ENCODE assay signal across 10 cellular contexts in genomic region chr2:101827246-101827645, GRCh38.
DNase-seq lines count a peak whose midpoint lies in the region; ATAC-seq, FAIRE-seq and TF ChIP-seq lines count a peak whose summit lies in the region.
"Had no signal": no experiment of that assay in that cellular context is flagged by ENCODE, and none has a peak within 500 bp of the region (broad histone marks: within the 10 kb centered on the region; RNA-seq: fewer than 3 reads in every experiment).

No MANE protein-coding gene starts in this region.

- DNase-seq in A549 (ENCODE audit: low read depth in 1 of 2, low spot score in 1 of 2) = peak in 1 of 2 experiments; percentile 45
- peak; percentile 48 for DNase-seq in GM04504 (ENCODE audit: low read depth)
- DNase-seq in activated naive CD8-positive, alpha-beta T cell treated with anti-CD3 and anti-CD28 coated beads, Interleukin-2, amount 10 ng/mL, durations not matched to agents 7 days and 5 days = no peak
- peak; percentile 68 for DNase-seq in hepatic stellate cell (ENCODE audit: low spot score)
- no peak for DNase-seq in T1000 (lab: John Stamatoyannopoulos, UW)
- DNase-seq in KG1 (lab: John Stamatoyannopoulos, UW) = no peak
- no peak for DNase-seq in GM19240 (ENCODE audit: insufficient read length, low spot score)
- DNase-seq in posterior cingulate gyrus = no peak
- DNase-seq: activated T-cell treated with anti-CD3 and anti-CD28 coated beads for 4 hours, upper lobe of left lung had no signal

- no peaks in the 10 kb centered on the region for H3K27me3 Mint-ChIP-seq in activated naive CD8-positive, alpha-beta T cell treated with anti-CD3 and anti-CD28 coated beads, Interleukin-2, amount 10 ng/mL, durations not matched to agents 7 days and 5 days

- H3K4me2 ChIP-seq in A549 = peak overlapping the region; percentile 58

- H3K4me1 ChIP-seq in A549 = peaks cover 62% of the 10 kb centered on the region

- TF ChIP-seq EP300 in A549 (IDR thresholded peaks at IDR 0.05) = no peak

- intact Hi-C loops in posterior cingulate gyrus (cut with DNase I) = no loop called here

- no peak for TF ChIP-seq CTCF in A549 (IDR thresholded peaks at IDR 0.05)

- FAIRE-seq in A549 (lab: Jason Lieb, UNC) = no peak

- peaks cover 65% of the 10 kb centered on the region for H3K4me1 Mint-ChIP-seq in activated naive CD8-positive, alpha-beta T cell treated with anti-CD3 and anti-CD28 coated beads, Interleukin-2, amount 10 ng/mL, durations not matched to agents 7 days and 5 days

- TF ChIP-seq RAD21 in A549 (conservative IDR thresholded peaks at IDR 0.05 in 1 of 2, IDR thresholded peaks at IDR 0.05 in 1 of 2) = no peak

- H3K4me3 ChIP-seq in A549 = no peak overlapping the region
- H3K4me3 ChIP-seq: upper lobe of left lung had no signal

- peak overlapping the region; percentile 52 for H3K4me3 Mint-ChIP-seq in activated naive CD8-positive, alpha-beta T cell treated with anti-CD3 and anti-CD28 coated beads, Interleukin-2, amount 10 ng/mL, durations not matched to agents 7 days and 5 days

- POLR2A ChIA-PET in A549 (lab: Yijun Ruan, JAX) = interaction anchor here (0.6 kb wide), 1 partner anchor 330 kb away, joined by 3 read pairs; no protein-coding TSS in a partner anchor
- POLR2A ChIA-PET in activated naive CD8-positive, alpha-beta T cell treated with anti-CD3 and anti-CD28 coated beads, Interleukin-2, amount 10 ng/mL, durations not matched to agents 7 days and 5 days (lab: Charles Lee) = interaction anchor here (0.6 to 0.7 kb wide), 2 partner anchors 130 to 1788 kb away, joined by 3 read pairs; partner anchors contain the start of gene MAP4K4

- no peaks in the 10 kb centered on the region for H3K9me3 Mint-ChIP-seq in activated naive CD8-positive, alpha-beta T cell treated with anti-CD3 and anti-CD28 coated beads, Interleukin-2, amount 10 ng/mL, durations not matched to agents 7 days and 5 days

- H3K27ac Mint-ChIP-seq in activated naive CD8-positive, alpha-beta T cell treated with anti-CD3 and anti-CD28 coated beads, Interleukin-2, amount 10 ng/mL, durations not matched to agents 7 days and 5 days = peak overlapping the region; percentile 51

- H3K36me3 Mint-ChIP-seq in activated naive CD8-positive, alpha-beta T cell treated with anti-CD3 and anti-CD28 coated beads, Interleukin-2, amount 10 ng/mL, durations not matched to agents 7 days and 5 days = peaks cover 32% of the 10 kb centered on the region

- WGBS in A549 (ENCODE audit: missing lambda C conversion rate) = 31% methylated on average over 2 of the region's 2 CpGs

- CTCF ChIA-PET in A549 (lab: Yijun Ruan, JAX) = interaction anchor here (0.6 to 12.0 kb wide), 9 partner anchors 25 to 485 kb away, joined by 3 to 79 read pairs (median 3); partner anchors contain the start of genes CREG2 and MAP4K4

- peak overlapping the region; percentile 41 to 75 for H3K27ac ChIP-seq in A549
- H3K27ac ChIP-seq: upper lobe of left lung had no signal

- TF ChIP-seq POLR2A in A549 (IDR thresholded peaks at IDR 0.05; ENCODE audit: low read length) = no peak

- no peaks in the 10 kb centered on the region for H3K9me3 ChIP-seq in A549
- H3K9me3 ChIP-seq: upper lobe of left lung had no signal

- peak; percentile 54 to 65; a peak in 3 of 6 replicates for ATAC-seq in A549
- ATAC-seq in activated naive CD8-positive, alpha-beta T cell treated with anti-CD3 and anti-CD28 coated beads, Interleukin-2, amount 10 ng/mL, durations not matched to agents 7 days and 5 days (ENCODE audit: low read depth) = no peak

TF ChIP-seq in A549, 52 proteins besides CTCF, POLR2A, EP300 and RAD21:
- TF ChIP-seq NFE2L2 (conservative IDR thresholded peaks at IDR 0.05; ENCODE audit: low read length) (no peak), HEYL (CRISPR knock-in tag; IDR thresholded peaks at IDR 0.05) (no peak), FOXS1 (CRISPR knock-in tag; IDR thresholded peaks at IDR 0.05) (no peak), POLR2AphosphoS2 (conservative IDR thresholded peaks at IDR 0.05; ENCODE audit: low read length) (no peak), ZFP36 (IDR thresholded peaks at IDR 0.05; ENCODE audit: borderline replicate concordance, partially characterized antibody) (no peak), HOXA7 (CRISPR knock-in tag; IDR thresholded peaks at IDR 0.05) (no peak), JUNB (IDR thresholded peaks at IDR 0.05) (0 out of 2 replicates have a peak, but pooled peaks have one; percentile 17), BCL3 (IDR thresholded peaks at IDR 0.05) (no peak), FOSB (CRISPR knock-in tag; IDR thresholded peaks at IDR 0.05) (no peak)
TF ChIP-seq in A549: peak in this region for 1.

Comparison
In these comparisons a context has a peak if more than half of its experiments do, and no peak if none do; other contexts are left out.
1. DNase-seq: peak in GM04504 (single experiment) and hepatic stellate cell (single experiment); none in activated naive CD8-positive, alpha-beta T cell treated with anti-CD3 and anti-CD28 coated beads, Interleukin-2, amount 10 ng/mL, durations not matched to agents 7 days and 5 days (single experiment), T1000 (single experiment), KG1 (single experiment), GM19240 (single experiment) and posterior cingulate gyrus (0 of 10).